23 cellular contexts compared by ENCODE assay signal in genomic region chr13:53074119-53074518, GRCh38. TPM values are rescaled to one million over a fixed set of nuclear protein-coding genes. Genes with fewer than 3 reads are reported as not detected.
"Had no signal": no experiment of that assay in that cellular context is flagged by ENCODE, and none has a peak within 500 bp of the region (broad histone marks: within the 10 kb centered on the region; RNA-seq: fewer than 3 reads in every experiment).

No MANE protein-coding gene starts in this region.

- H3K9me3 Mint-ChIP-seq: activated CD4-positive, alpha-beta T cell treated with anti-CD3 and anti-CD28 coated beads, Interleukin-2, amount 10 ng/mL, durations not matched to agents 7 days and 5 days; activated T-helper 2 cell treated with anti-CD3 and anti-CD28 coated beads, Interferon-gamma antibody, Interleukin-2, Interleukin-4, amounts not matched to agents 10 μg/mL and 5 μg/mL and 100 μg/mL, durations not matched to agents 14 hours and 24 hours and 36 hours; natural killer cell treated with Interleukin-12 subunit alpha and Interleukin-12 subunit beta and Interleukin-15 and Interleukin-18, amount 100 ng/mL, for 72 hours; stimulated activated naive CD8-positive, alpha-beta T cell treated with anti-CD3 and anti-CD28 coated beads, Interleukin-15, amount 100 ng/mL, for 72 hours had no signal

- H3K27me3 ChIP-seq: body of pancreas, gastroesophageal sphincter, testis, upper lobe of left lung had no signal

- DNase-seq: activated CD4-positive, alpha-beta T cell treated with anti-CD3 and anti-CD28 coated beads, Interleukin-2, amount 10 ng/mL, durations not matched to agents 7 days and 5 days; activated CD8-positive, alpha-beta T cell treated with anti-CD3 and anti-CD28 coated beads, Interleukin-2, amount 10 ng/mL, durations not matched to agents 7 days and 5 days; activated naive CD4-positive, alpha-beta T cell treated with Interleukin-2 at 50 U/mL for 16 hours; activated naive CD8-positive, alpha-beta T cell treated with anti-CD3 and anti-CD28 coated beads, Interleukin-2, amount 10 ng/mL, durations not matched to agents 7 days and 5 days; activated T-cell treated with anti-CD3 and anti-CD28 coated beads, Interleukin-2, amount 50 U/mL, for 24 hours; amygdala; body of pancreas; caudate nucleus; heart left ventricle; psoas muscle; right cardiac atrium; stimulated activated CD4-positive, alpha-beta T cell treated with anti-CD3 and anti-CD28 coated beads, Interleukin-2, amount 100 ng/mL, for 48 hours; stimulated activated naive CD8-positive, alpha-beta T cell treated with anti-CD3 and anti-CD28 coated beads, Interleukin-15, amount 100 ng/mL, for 72 hours; T-helper 1 cell; T-helper 9 cell; testis; upper lobe of left lung had no signal

- H3K27ac Mint-ChIP-seq: activated CD4-positive, alpha-beta T cell treated with anti-CD3 and anti-CD28 coated beads, Interleukin-2, amount 10 ng/mL, durations not matched to agents 7 days and 5 days; activated CD8-positive, alpha-beta T cell treated with anti-CD3 and anti-CD28 coated beads, Interleukin-2, amount 10 ng/mL, durations not matched to agents 7 days and 5 days; activated naive CD8-positive, alpha-beta T cell treated with anti-CD3 and anti-CD28 coated beads, Interleukin-2, amount 10 ng/mL, durations not matched to agents 7 days and 5 days; activated T-cell treated with anti-CD3 and anti-CD28 coated beads, Interleukin-2, amount 50 U/mL, for 24 hours; activated T-helper 2 cell treated with anti-CD3 and anti-CD28 coated beads, Interferon-gamma antibody, Interleukin-2, Interleukin-4, amounts not matched to agents 10 μg/mL and 5 μg/mL and 100 μg/mL, durations not matched to agents 14 hours and 24 hours and 36 hours; mesothelial cell of epicardium; natural killer cell treated with Interleukin-12 subunit alpha and Interleukin-12 subunit beta and Interleukin-15 and Interleukin-18, amount 100 ng/mL, for 72 hours; stimulated activated naive CD8-positive, alpha-beta T cell treated with anti-CD3 and anti-CD28 coated beads, Interleukin-15, amount 100 ng/mL, for 72 hours had no signal

- H3K4me1 ChIP-seq: body of pancreas, gastroesophageal sphincter, heart left ventricle, psoas muscle, testis, upper lobe of left lung had no signal

- H3K9me3 ChIP-seq: body of pancreas, gastroesophageal sphincter, heart left ventricle, psoas muscle, testis, upper lobe of left lung had no signal

- H3K36me3 ChIP-seq: gastroesophageal sphincter, heart left ventricle, upper lobe of left lung had no signal

- H3K4me3 Mint-ChIP-seq: activated CD4-positive, alpha-beta T cell treated with anti-CD3 and anti-CD28 coated beads, Interleukin-2, amount 10 ng/mL, durations not matched to agents 7 days and 5 days; activated CD8-positive, alpha-beta T cell treated with anti-CD3 and anti-CD28 coated beads, Interleukin-2, amount 10 ng/mL, durations not matched to agents 7 days and 5 days; activated naive CD8-positive, alpha-beta T cell treated with anti-CD3 and anti-CD28 coated beads, Interleukin-2, amount 10 ng/mL, durations not matched to agents 7 days and 5 days; activated T-cell treated with anti-CD3 and anti-CD28 coated beads, Interleukin-2, amount 50 U/mL, for 24 hours; mesothelial cell of epicardium; natural killer cell treated with Interleukin-12 subunit alpha and Interleukin-12 subunit beta and Interleukin-15 and Interleukin-18, amount 100 ng/mL, for 72 hours; stimulated activated naive CD8-positive, alpha-beta T cell treated with anti-CD3 and anti-CD28 coated beads, Interleukin-15, amount 100 ng/mL, for 72 hours had no signal

- ATAC-seq: activated CD8-positive, alpha-beta T cell treated with anti-CD3 and anti-CD28 coated beads, Interleukin-2, amount 10 ng/mL, durations not matched to agents 7 days and 5 days; body of pancreas; esophagus mucosa; gastroesophageal sphincter; heart left ventricle; natural killer cell treated with Interleukin-12 subunit alpha and Interleukin-12 subunit beta and Interleukin-15 and Interleukin-18, amount 100 ng/mL, for 72 hours; psoas muscle; right cardiac atrium; stimulated activated naive CD8-positive, alpha-beta T cell treated with anti-CD3 and anti-CD28 coated beads, Interleukin-15, amount 100 ng/mL, for 72 hours had no signal

- H3K36me3 Mint-ChIP-seq: activated naive CD8-positive, alpha-beta T cell treated with anti-CD3 and anti-CD28 coated beads, Interleukin-2, amount 10 ng/mL, durations not matched to agents 7 days and 5 days; mesothelial cell of epicardium; natural killer cell treated with Interleukin-12 subunit alpha and Interleukin-12 subunit beta and Interleukin-15 and Interleukin-18, amount 100 ng/mL, for 72 hours had no signal

- H3K4me1 Mint-ChIP-seq: activated CD4-positive, alpha-beta T cell treated with anti-CD3 and anti-CD28 coated beads, Interleukin-2, amount 10 ng/mL, durations not matched to agents 7 days and 5 days; activated naive CD8-positive, alpha-beta T cell treated with anti-CD3 and anti-CD28 coated beads, Interleukin-2, amount 10 ng/mL, durations not matched to agents 7 days and 5 days; stimulated activated naive CD8-positive, alpha-beta T cell treated with anti-CD3 and anti-CD28 coated beads, Interleukin-15, amount 100 ng/mL, for 72 hours had no signal

- H3K4me3 ChIP-seq: body of pancreas, coronary artery, gastroesophageal sphincter, heart left ventricle, psoas muscle, testis, upper lobe of left lung had no signal

- H3K27me3 Mint-ChIP-seq: activated CD4-positive, alpha-beta T cell treated with anti-CD3 and anti-CD28 coated beads, Interleukin-2, amount 10 ng/mL, durations not matched to agents 7 days and 5 days; activated naive CD8-positive, alpha-beta T cell treated with anti-CD3 and anti-CD28 coated beads, Interleukin-2, amount 10 ng/mL, durations not matched to agents 7 days and 5 days; stimulated activated naive CD8-positive, alpha-beta T cell treated with anti-CD3 and anti-CD28 coated beads, Interleukin-15, amount 100 ng/mL, for 72 hours had no signal

- H3K27ac ChIP-seq: body of pancreas, coronary artery, gastroesophageal sphincter, heart left ventricle, psoas muscle, testis, upper lobe of left lung had no signal

RNA-seq across cellular contexts. Expression of gene OLFM4, which starts 45.5 kb away (rescaled TPM):
- total RNA-seq: activated CD4-positive, alpha-beta T cell treated with anti-CD3 and anti-CD28 coated beads, Interleukin-2, amount 10 ng/mL, durations not matched to agents 7 days and 5 days; activated CD8-positive, alpha-beta T cell treated with anti-CD3 and anti-CD28 coated beads, Interleukin-2, amount 10 ng/mL, durations not matched to agents 7 days and 5 days; activated naive CD8-positive, alpha-beta T cell treated with anti-CD3 and anti-CD28 coated beads, Interleukin-2, amount 10 ng/mL, durations not matched to agents 7 days and 5 days; activated T-helper 2 cell treated with anti-CD3 and anti-CD28 coated beads, Interferon-gamma antibody, Interleukin-2, Interleukin-4, amounts not matched to agents 10 μg/mL and 5 μg/mL and 100 μg/mL, durations not matched to agents 14 hours and 24 hours and 36 hours; mesothelial cell of epicardium; natural killer cell treated with Interleukin-12 subunit alpha and Interleukin-12 subunit beta and Interleukin-15 and Interleukin-18, amount 100 ng/mL, for 72 hours had no signal
